Comparison of ENCODE assay signal across 13 cellular contexts in genomic region chr12:31406345-31406744, GRCh38.
DNase-seq lines count a peak whose midpoint lies in the region; ATAC-seq lines count a peak whose summit lies in the region.
"Had no signal": no experiment of that assay in that cellular context is flagged by ENCODE, and none has a peak within 500 bp of the region (broad histone marks: within the 10 kb centered on the region; RNA-seq: fewer than 3 reads in every experiment).

No MANE protein-coding gene starts in this region.

- ATAC-seq in GM18858 (IDR thresholded peaks at IDR 0.05; ENCODE audit: unreplicated experiment) (peak; percentile 82), GM21529 (IDR thresholded peaks at IDR 0.05; ENCODE audit: unreplicated experiment) (peak; percentile 83), HG03342 (IDR thresholded peaks at IDR 0.05; ENCODE audit: unreplicated experiment) (peak; percentile 65), T-cell (replicated peaks in 1 of 4) (no peak)

- POLR2A ChIA-PET in T-cell (lab: Charles Lee), result interaction anchor here in 1 of 2 donors (0.5 kb wide), 1 partner anchor 94 kb away, joined by 8 read pairs; no protein-coding TSS in a partner anchor

- no peaks in the 10 kb centered on the region for H3K9me3 ChIP-seq in adipocyte (ENCODE audit: control insufficient read depth, low read length)
- no peaks in the 10 kb centered on the region for H3K9me3 ChIP-seq in effector memory CD4-positive, alpha-beta T cell (ENCODE audit: control insufficient read depth, low read length)

- CTCF ChIA-PET in T-cell (lab: Charles Lee), result interaction anchor here in 1 of 2 donors (0.7 kb wide), 1 partner anchor 1234 kb away, joined by 3 read pairs; no protein-coding TSS in a partner anchor

- H3K4me1 Mint-ChIP-seq in T-cell, result peaks cover 0 to 6% (median 3%) of the 10 kb centered on the region in 3 donors
- H3K4me1 Mint-ChIP-seq: central memory CD8-positive, alpha-beta T cell had no signal

- no peaks in the 10 kb centered on the region for H3K9me3 Mint-ChIP-seq in T-cell
- H3K9me3 Mint-ChIP-seq: central memory CD8-positive, alpha-beta T cell; stimulated activated naive CD8-positive, alpha-beta T cell treated with anti-CD3 and anti-CD28 coated beads, Interleukin-15, Interleukin-2, amounts not matched to agents 100 ng/mL and 50 ng/mL, for 24 hours had no signal

- no peak overlapping the region for H3K9ac ChIP-seq in adipocyte (ENCODE audit: low read length)

- no peaks in the 10 kb centered on the region for H3K36me3 Mint-ChIP-seq in T-cell

- H3K4me1 ChIP-seq in adipocyte (ENCODE audit: control insufficient read depth, insufficient read depth, low read length), result peaks cover 4% of the 10 kb centered on the region
- H3K4me1 ChIP-seq in effector memory CD4-positive, alpha-beta T cell (ENCODE audit: control insufficient read depth, insufficient read depth, low read length, poor library complexity, severe bottlenecking), result no peaks in the 10 kb centered on the region

- no peak overlapping the region for H3K4me3 ChIP-seq in adipocyte (ENCODE audit: low read length)
- H3K4me3 ChIP-seq in effector memory CD4-positive, alpha-beta T cell (ENCODE audit: insufficient read depth, low read depth, low read length, poor library complexity, severe bottlenecking), result no peak overlapping the region

- peaks cover 0 to 8% of the 10 kb centered on the region in 2 donors for H3K27me3 Mint-ChIP-seq in T-cell

- H3K27ac Mint-ChIP-seq in T-cell, result no peak overlapping the region
- H3K27ac Mint-ChIP-seq: stimulated activated naive CD8-positive, alpha-beta T cell treated with anti-CD3 and anti-CD28 coated beads, Interleukin-15, Interleukin-2, amounts not matched to agents 100 ng/mL and 50 ng/mL, for 24 hours had no signal

- H3K36me3 ChIP-seq in adipocyte (ENCODE audit: control insufficient read depth, insufficient read depth, low read length, severe bottlenecking), result peaks cover 12% of the 10 kb centered on the region
- no peaks in the 10 kb centered on the region for H3K36me3 ChIP-seq in effector memory CD4-positive, alpha-beta T cell (ENCODE audit: control insufficient read depth, insufficient read depth, low read length)

- no peak overlapping the region for H3K4me3 Mint-ChIP-seq in T-cell
- H3K4me3 Mint-ChIP-seq: central memory CD8-positive, alpha-beta T cell; stimulated activated naive CD8-positive, alpha-beta T cell treated with anti-CD3 and anti-CD28 coated beads, Interleukin-15, Interleukin-2, amounts not matched to agents 100 ng/mL and 50 ng/mL, for 24 hours had no signal

- H3K27me3 ChIP-seq in adipocyte (replicated peaks; ENCODE audit: control insufficient read depth, insufficient read depth, low read length), result no peaks in the 10 kb centered on the region
- no peaks in the 10 kb centered on the region for H3K27me3 ChIP-seq in effector memory CD4-positive, alpha-beta T cell (replicated peaks; ENCODE audit: control insufficient read depth, insufficient read depth, low read length, poor library complexity, severe bottlenecking)

- H3K27ac ChIP-seq in effector memory CD4-positive, alpha-beta T cell (ENCODE audit: insufficient read depth, low read length, poor library complexity, severe bottlenecking), result no peak overlapping the region
- no peak overlapping the region for H3K27ac ChIP-seq in caudate nucleus (ENCODE audit: low read depth, low read length)

- peak; percentile 29 for DNase-seq in adipocyte (ENCODE audit: low read depth)
- no peak for DNase-seq in T-cell
- DNase-seq in NCI-H2029 (lab: John Stamatoyannopoulos, UW), result no peak
- no peak for DNase-seq in effector memory CD4-positive, alpha-beta T cell
- no peak for DNase-seq in caudate nucleus (lab: John Stamatoyannopoulos, UW)
- DNase-seq: DMS53, mesendoderm, NCI-H1694 had no signal

Comparison
In these comparisons a context has a peak if more than half of its experiments do, and no peak if none do; other contexts are left out.
1. ATAC-seq: peak in GM18858 (single experiment), GM21529 (single experiment) and HG03342 (single experiment); none in T-cell (0 of 4).